ENCODE assay signal across 9 cellular contexts in genomic region chr10:15719899-15720634, GRCh38. TPM values are rescaled to one million over a fixed set of nuclear protein-coding genes. Genes with fewer than 3 reads are reported as not detected.
DNase-seq lines count a peak whose midpoint lies in the region; ATAC-seq and TF ChIP-seq lines count a peak whose summit lies in the region.
"Had no signal": no experiment of that assay in that cellular context is flagged by ENCODE, and none has a peak within 500 bp of the region (broad histone marks: within the 10 kb centered on the region; RNA-seq: fewer than 3 reads in every experiment).

TSS of gene ITGA8 (minus strand) at chr10:15719922. CDS start at chr10:15719771, 151 bp downstream.

- intact Hi-C loops in left ventricle myocardium superior (cut with micrococcal nuclease): loop anchor here (10.0 kb wide), 3 partner anchors 105 to 285 kb away; no protein-coding TSS in a partner anchor

- H3K4me1 Mint-ChIP-seq in GM23338: peaks cover 12% of the 10 kb centered on the region; the same call in 2 of the 3 replicates

- H2AFZ ChIP-seq in GM23338: peak within 1 kb of the TSS; percentile 96

- H3K27me3 ChIP-seq in GM23338 (ENCODE audit: insufficient read depth) (peaks cover 40% of the 10 kb centered on the region), SJSA1 (replicated peaks) (no peaks in the 10 kb centered on the region), skeletal muscle tissue (ENCODE audit: control insufficient read depth in 3 of 3, insufficient read depth in 3 of 3, low read length in 3 of 3) (peaks cover 11 to 18% (median 17%) of the 10 kb centered on the region in 3 donors)

- 0 out of 2 replicates have a peak, but pooled peaks cover 2% of the 10 kb centered on the region for H3K9me3 ChIP-seq in SJSA1 (replicated peaks)
- no peaks in the 10 kb centered on the region for H3K9me3 ChIP-seq in skeletal muscle tissue (ENCODE audit: control insufficient read depth in 3 of 3, low read length in 3 of 3)

- ATAC-seq in GM23338 (peak; percentile 72), left ventricle myocardium superior (peak; percentile 83), HG02981 (IDR thresholded peaks at IDR 0.05; ENCODE audit: unreplicated experiment) (no peak), GM21717 (IDR thresholded peaks at IDR 0.05; ENCODE audit: unreplicated experiment) (no peak)

- H3K36me3 ChIP-seq in GM23338 (ENCODE audit: insufficient read depth) (no peaks in the 10 kb centered on the region), SJSA1 (no peaks in the 10 kb centered on the region), skeletal muscle tissue (ENCODE audit: control insufficient read depth in 3 of 3, insufficient read depth in 3 of 3, low read length in 3 of 3) (no peaks in the 10 kb centered on the region)

- H3F3A ChIP-seq in GM23338 (replicated peaks; ENCODE audit: low read depth): 0 out of 2 replicates have a peak, but pooled peaks cover 6% of the 10 kb centered on the region

- H3K4me3 ChIP-seq in GM23338: peak within 1 kb of the TSS; percentile 64
- peak within 1 kb of the TSS; percentile 54 for H3K4me3 ChIP-seq in SJSA1
- H3K4me3 ChIP-seq in skeletal muscle tissue (ENCODE audit: low read length in 3 of 3): peak within 1 kb of the TSS; percentile 46 to 65 (median 58)

- H3K27me3 Mint-ChIP-seq in GM23338 (ENCODE audit: insufficient read depth, low read depth, poor library complexity): peaks cover 31% of the 10 kb centered on the region

- DNase-seq in GM23338 (ENCODE audit: low spot score) (peak; percentile 78), SJSA1 (ENCODE audit: low read depth in 1 of 2, low spot score in 2 of 2) (peak; percentile 61 to 66), left ventricle myocardium superior (peak; percentile 52), germinal center (ENCODE audit: low spot score) (no peak), DMS79 (lab: John Stamatoyannopoulos, UW) (no peak)

- H3K9me2 ChIP-seq in GM23338 (ENCODE audit: insufficient read depth): no peaks in the 10 kb centered on the region

- no peaks in the 10 kb centered on the region for H3K79me2 ChIP-seq in GM23338 (replicated peaks; ENCODE audit: insufficient read depth)

- no peaks in the 10 kb centered on the region for H3K9me3 Mint-ChIP-seq in GM23338

- H3K4me3 Mint-ChIP-seq in GM23338: peak within 1 kb of the TSS; percentile 87

- H3K36me3 Mint-ChIP-seq in GM23338 (ENCODE audit: low read depth): no peaks in the 10 kb centered on the region

- no peaks in the 10 kb centered on the region for H3K4me1 ChIP-seq in GM23338 (ENCODE audit: insufficient read depth)
- H3K4me1 ChIP-seq in SJSA1 (replicated peaks): peaks cover 12% of the 10 kb centered on the region
- peaks cover 0 to 3% (median 0%) of the 10 kb centered on the region in 3 donors for H3K4me1 ChIP-seq in skeletal muscle tissue (ENCODE audit: control insufficient read depth in 3 of 3, insufficient read depth in 3 of 3, low read length in 3 of 3)

- H3K9ac ChIP-seq in skeletal muscle tissue (ENCODE audit: low read depth in 1 of 3, low read length in 3 of 3): peak within 1 kb of the TSS in 2 of 3 donors; percentile 3 to 33

- no peak within 1 kb of the TSS for H3K27ac ChIP-seq in GM23338 (ENCODE audit: low read depth)
- no peak within 1 kb of the TSS for H3K27ac ChIP-seq in SJSA1
- H3K27ac ChIP-seq in skeletal muscle tissue (ENCODE audit: low read depth, low read length): no peak within 1 kb of the TSS

- peak within 1 kb of the TSS; percentile 92 for H3K4me2 ChIP-seq in GM23338

- H4K20me1 ChIP-seq in GM23338 (replicated peaks; ENCODE audit: insufficient read depth): no peaks in the 10 kb centered on the region

- H3K27ac Mint-ChIP-seq in GM23338: no peak within 1 kb of the TSS

- peak; percentile 52 to 71 for TF ChIP-seq CTCF in GM23338 (conservative IDR thresholded peaks at IDR 0.05; ENCODE audit: low read depth in 2 of 2)

TF ChIP-seq in GM23338, 12 proteins besides CTCF, POLR2A, EP300 and RAD21 (continues in another document):
- TF ChIP-seq EZH2 (IDR thresholded peaks at IDR 0.05; ENCODE audit: low read depth, unreplicated experiment): no peak
- TF ChIP-seq, protein P1, sequence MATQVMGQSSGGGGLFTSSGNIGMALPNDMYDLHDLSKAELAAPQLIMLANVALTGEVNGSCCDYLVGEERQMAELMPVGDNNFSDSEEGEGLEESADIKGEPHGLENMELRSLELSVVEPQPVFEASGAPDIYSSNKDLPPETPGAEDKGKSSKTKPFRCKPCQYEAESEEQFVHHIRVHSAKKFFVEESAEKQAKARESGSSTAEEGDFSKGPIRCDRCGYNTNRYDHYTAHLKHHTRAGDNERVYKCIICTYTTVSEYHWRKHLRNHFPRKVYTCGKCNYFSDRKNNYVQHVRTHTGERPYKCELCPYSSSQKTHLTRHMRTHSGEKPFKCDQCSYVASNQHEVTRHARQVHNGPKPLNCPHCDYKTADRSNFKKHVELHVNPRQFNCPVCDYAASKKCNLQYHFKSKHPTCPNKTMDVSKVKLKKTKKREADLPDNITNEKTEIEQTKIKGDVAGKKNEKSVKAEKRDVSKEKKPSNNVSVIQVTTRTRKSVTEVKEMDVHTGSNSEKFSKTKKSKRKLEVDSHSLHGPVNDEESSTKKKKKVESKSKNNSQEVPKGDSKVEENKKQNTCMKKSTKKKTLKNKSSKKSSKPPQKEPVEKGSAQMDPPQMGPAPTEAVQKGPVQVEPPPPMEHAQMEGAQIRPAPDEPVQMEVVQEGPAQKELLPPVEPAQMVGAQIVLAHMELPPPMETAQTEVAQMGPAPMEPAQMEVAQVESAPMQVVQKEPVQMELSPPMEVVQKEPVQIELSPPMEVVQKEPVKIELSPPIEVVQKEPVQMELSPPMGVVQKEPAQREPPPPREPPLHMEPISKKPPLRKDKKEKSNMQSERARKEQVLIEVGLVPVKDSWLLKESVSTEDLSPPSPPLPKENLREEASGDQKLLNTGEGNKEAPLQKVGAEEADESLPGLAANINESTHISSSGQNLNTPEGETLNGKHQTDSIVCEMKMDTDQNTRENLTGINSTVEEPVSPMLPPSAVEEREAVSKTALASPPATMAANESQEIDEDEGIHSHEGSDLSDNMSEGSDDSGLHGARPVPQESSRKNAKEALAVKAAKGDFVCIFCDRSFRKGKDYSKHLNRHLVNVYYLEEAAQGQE (IDR thresholded peaks at IDR 0.05; ENCODE audit: unreplicated experiment): no peak
- no peak for TF ChIP-seq EZH2phosphoT487 (IDR thresholded peaks at IDR 0.05; ENCODE audit: unreplicated experiment)
- no peak for TF ChIP-seq ETS1 (IDR thresholded peaks at IDR 0.05)
- no peak for TF ChIP-seq JUNB (IDR thresholded peaks at IDR 0.05; ENCODE audit: unreplicated experiment)
- TF ChIP-seq NANOG (IDR thresholded peaks at IDR 0.05; ENCODE audit: borderline replicate concordance): no peak
- TF ChIP-seq ZNF114 (CRISPR knock-in tag; IDR thresholded peaks at IDR 0.05): no peak
- TF ChIP-seq CREB1 (CRISPR knock-in tag; IDR thresholded peaks at IDR 0.05; ENCODE audit: low read depth): no peak
- no peak for TF ChIP-seq STAT1 (IDR thresholded peaks at IDR 0.05; ENCODE audit: unreplicated experiment)

RNA-seq across cellular contexts. Expression of gene ITGA8, which starts in this region (rescaled TPM):
- total RNA-seq in GM23338 (2014; rRNA removed; shearing (Covaris generic)): not detected in 2 replicates
- not detected in 2 replicates for polyA plus RNA-seq in GM23338 (2016; fragmentation: Nextera tagmentation; extraction: Ambion mirVana)
- total RNA-seq in SJSA1 (2014; rRNA removed; shearing (Covaris generic)): 8.7 and 11.8 TPM in 2 replicates
- 0.82 TPM for total RNA-seq in left ventricle myocardium superior
- 9.4 TPM for total RNA-seq in skeletal muscle tissue
- total RNA-seq: LHCN-M2 had no signal

Comparison
In these comparisons a context has a peak if more than half of its experiments do, and no peak if none do; other contexts are left out.
1. Peak in DNase-seq, ATAC-seq, H3K4me3 ChIP-seq and H3K4me2 ChIP-seq in GM23338; RNA of the gene not detected or under 1 TPM.
2. Peak in DNase-seq and ATAC-seq in left ventricle myocardium superior; RNA of the gene not detected or under 1 TPM.
3. DNase-seq: peak in SJSA1 (2 of 2); none in germinal center (single experiment) and DMS79 (single experiment).
4. Peak in every context shown above with its lines, with median percentiles within 50 percentile points of each other: H3K4me3 ChIP-seq.